ENCODE assay signal across 8 cellular contexts in genomic region chr14:52950898-52951729, GRCh38. TPM values are rescaled to one million over a fixed set of nuclear protein-coding genes. Genes with fewer than 3 reads are reported as not detected.
A peak's percentile ranks its signal among the peaks of the same experiment; 100 is the strongest.
DNase-seq lines count a peak whose midpoint lies in the region; ATAC-seq, FAIRE-seq and TF ChIP-seq lines count a peak whose summit lies in the region.

TSS of gene FERMT2 (minus strand) at chr14:52951050. CDS start at chr14:52950568, 482 bp downstream.

- H3K9ac ChIP-seq in ES-I3 (ENCODE audit: low read depth, low read length): peak within 1 kb of the TSS; percentile 97

- H3K4me1 ChIP-seq in ES-I3 (ENCODE audit: insufficient read depth, low read length): peaks cover 28% of the 10 kb centered on the region

- DNase-seq in NCI-H460 (ENCODE audit: extremely low read depth, low read depth) (peak; percentile 87), fibroblast of the aortic adventitia (ENCODE audit: low read depth) (peak; percentile 82), myocyte (ENCODE audit: low read depth) (peak; percentile 94), urothelium cell line (ENCODE audit: low spot score) (peak; percentile 99), GM19240 (ENCODE audit: insufficient read length, low spot score) (no peak)
- peak; percentile 12 for DNase-seq in activated T-helper 9 cell treated with anti-CD3 and anti-CD28 coated beads, Interleukin-2, amount 50 U/mL, for 16 hours (ENCODE audit: low read depth)

- TF ChIP-seq CTCF in fibroblast of the aortic adventitia (IDR thresholded peaks at IDR 0.05; ENCODE audit: insufficient read depth, low read length): no peak

- peak; percentile 54 for ATAC-seq in HG02763 (IDR thresholded peaks at IDR 0.05; ENCODE audit: unreplicated experiment)

- H3K4me3 ChIP-seq in fibroblast of the aortic adventitia (ENCODE audit: low read depth, low read length): peak within 1 kb of the TSS; percentile 99

- no peaks in the 10 kb centered on the region for H3K36me3 ChIP-seq in ES-I3 (ENCODE audit: insufficient read depth, low read length)

- peak; percentile 84 for FAIRE-seq in urothelium cell line (lab: Jason Lieb, UNC)

- H3K9me3 ChIP-seq in ES-I3 (ENCODE audit: control insufficient read depth, insufficient read depth, low read length): no peaks in the 10 kb centered on the region

RNA-seq across cellular contexts. Expression of gene FERMT2, which starts in this region (rescaled TPM):
- total RNA-seq in NCI-H460 (2014; rRNA removed; shearing (Covaris generic)): 62.2 and 62.3 TPM in 2 replicates
- 41.9 and 59.3 TPM in 2 replicates for polyA plus RNA-seq in NCI-H460 (2014; cell fraction: nucleus; rRNA removed)
- total RNA-seq in fibroblast of the aortic adventitia (ENCODE audit: low replicate concordance): 133 and 162 TPM in 2 replicates
- 109 and 153 TPM in 2 replicates for total RNA-seq in myocyte
- polyA plus RNA-seq in myocyte (2012): 79.1 TPM
